ENCODE assay signal across 1 cellular context in genomic region chr7:100515072-100515532, GRCh38.
A peak's percentile ranks its signal among the peaks of the same experiment; 100 is the strongest.
TF ChIP-seq lines count a peak whose summit lies in the region.

No MANE protein-coding gene starts in this region.

TF ChIP-seq in endothelial cell of umbilical vein, 7 proteins besides CTCF, POLR2A, EP300 and RAD21 (continued from another document):
- TF ChIP-seq JUN (IDR thresholded peaks at IDR 0.05; ENCODE audit: borderline replicate concordance, insufficient read depth, insufficient read length, low read depth), result peak; percentile 74
- TF ChIP-seq FOS (IDR thresholded peaks at IDR 0.05; ENCODE audit: borderline replicate concordance, insufficient read depth, low read length), result peak; percentile 66
- TF ChIP-seq EZH2 (IDR thresholded peaks at IDR 0.05; ENCODE audit: borderline replicate concordance, low read depth, low read length, severe bottlenecking), result no peak
- peak; percentile 20 for TF ChIP-seq POLR2AphosphoS5 (IDR thresholded peaks at IDR 0.05; ENCODE audit: insufficient read depth, low read depth, low read length)
